ENCODE assay signal across 8 cellular contexts in the genomic region with DNA sequence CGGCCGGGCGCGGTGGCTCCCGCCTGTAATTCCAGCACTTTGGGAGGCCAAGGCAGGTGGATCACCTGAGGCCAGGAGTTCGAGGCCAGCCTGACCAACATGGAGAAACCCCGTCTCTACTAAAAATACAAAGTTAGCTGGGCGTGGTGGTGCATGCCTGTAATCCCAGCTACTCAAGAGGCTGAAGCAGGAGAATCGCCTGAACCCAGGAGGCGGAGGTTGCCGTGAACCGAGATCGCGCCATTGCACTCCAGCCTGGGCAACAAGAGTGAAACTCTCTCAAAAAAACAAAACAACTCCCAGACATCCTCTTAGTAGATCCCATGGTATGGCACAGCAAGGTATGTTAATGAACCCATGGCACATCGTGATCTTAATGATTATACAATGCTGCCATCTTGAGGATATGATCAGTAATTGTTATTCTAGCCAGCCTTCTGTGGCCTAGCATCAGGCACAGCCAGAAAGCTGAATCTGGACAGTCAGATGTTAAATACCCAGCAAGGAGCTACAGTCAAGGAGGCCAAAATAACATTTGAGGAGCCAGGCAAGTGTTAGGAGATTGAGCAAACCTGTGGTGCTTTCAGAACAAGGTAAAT. TPM values are rescaled to one million over a fixed set of nuclear protein-coding genes. Genes with fewer than 3 reads are reported as not detected.
DNase-seq lines count a peak whose midpoint lies in the region; ATAC-seq and TF ChIP-seq lines count a peak whose summit lies in the region.
"Not testable (repeated sequence)": the region's sequence is repeated elsewhere in the genome, so short reads cannot be mapped to it uniquely, and the experiment has no call there.

No MANE protein-coding gene starts in this region.

- TF ChIP-seq CTCF in body of pancreas (IDR thresholded peaks at IDR 0.05) = peak; percentile 38 to 84 (median 75)

- not testable (repeated sequence) for H3K4me3 ChIP-seq in body of pancreas; right cardiac atrium (ENCODE audit: low read length)

- peak in 8 of 14 donors; percentile 9 to 79 (median 20) for DNase-seq in C1 segment of cervical spinal cord (lab: John Stamatoyannopoulos, UW)
- peak; percentile 45 for DNase-seq in NCI-H1092 treated with DMSO at 0.1 percent for 48 hours (lab: John Stamatoyannopoulos, UW)
- peak; percentile 55 to 76 for DNase-seq in SHP77 (lab: John Stamatoyannopoulos, UW)
- DNase-seq in body of pancreas = peak in 2 of 4 donors; percentile 23 to 37
- DNase-seq in right cardiac atrium = not testable (repeated sequence)
- peak; percentile 64 for DNase-seq in putamen (ENCODE audit: low spot score)

- H3K4me1 ChIP-seq in body of pancreas; right cardiac atrium (ENCODE audit: control insufficient read depth, insufficient read depth, low read length): not testable (repeated sequence)

- intact Hi-C loops in body of pancreas (cut with DNase I) (loop anchor here (5.0 kb wide), 2 partner anchors 122 to 177 kb away; no protein-coding TSS in a partner anchor), right cardiac atrium (cut with DNase I) (loop anchor here in 3 of 4 donors (2.0 to 10.0 kb wide), 5 partner anchors 182 to 300 kb away; a partner anchor contains a TSS)

- not testable (repeated sequence) for H3K27ac ChIP-seq in body of pancreas; right cardiac atrium (ENCODE audit: low read length)

- not testable (repeated sequence) for H3K36me3 ChIP-seq in body of pancreas (replicated peaks in 1 of 2; ENCODE audit: insufficient read depth in 1 of 2, low read depth in 2 of 2)

- WGBS in body of pancreas, 2 donors = 52 to 54% methylated on average over 14 to 15 of the region's 15 CpGs
- 46% methylated on average over 15 of the region's 15 CpGs for WGBS in right cardiac atrium

- peak; percentile 94 for ATAC-seq in GM18907 (IDR thresholded peaks at IDR 0.05; ENCODE audit: unreplicated experiment)
- peak; percentile 78 for ATAC-seq in HG02943 (IDR thresholded peaks at IDR 0.05; ENCODE audit: low read depth, unreplicated experiment)
- ATAC-seq in body of pancreas = peak; percentile 91
- ATAC-seq in right cardiac atrium = peak; percentile 78 to 82

- H3K9me3 ChIP-seq in body of pancreas; right cardiac atrium (ENCODE audit: control insufficient read depth, low read length): not testable (repeated sequence)

- H3K27me3 ChIP-seq in body of pancreas; right cardiac atrium (ENCODE audit: control insufficient read depth, insufficient read depth): not testable (repeated sequence)

- TF ChIP-seq POLR2A in body of pancreas (IDR thresholded peaks at IDR 0.05) = not testable (repeated sequence)

RNA-seq across cellular contexts. Expression of a gene that starts 13.4 kb away (rescaled TPM):
- total RNA-seq in body of pancreas = 10 to 100 TPM; 82.4 to 85.4 TPM
- total RNA-seq in right cardiac atrium = 100 to 1,000 TPM; 197 to 433 (median 236) TPM
- polyA plus RNA-seq in right cardiac atrium = 74.5 TPM

RNA-seq across cellular contexts. Expression of a gene that starts 16.7 kb away (rescaled TPM):
- total RNA-seq in body of pancreas (10 to 100 TPM in 1 of 2 donors, 1 to 10 TPM in 1; 5.9 to 14.0 TPM), right cardiac atrium (10 to 100 TPM; 20.6 to 25.7 (median 23.2) TPM)
- polyA plus RNA-seq in right cardiac atrium = 10.4 TPM
